Comparison of ENCODE assay signal across 36 cellular contexts in the genomic region with DNA sequence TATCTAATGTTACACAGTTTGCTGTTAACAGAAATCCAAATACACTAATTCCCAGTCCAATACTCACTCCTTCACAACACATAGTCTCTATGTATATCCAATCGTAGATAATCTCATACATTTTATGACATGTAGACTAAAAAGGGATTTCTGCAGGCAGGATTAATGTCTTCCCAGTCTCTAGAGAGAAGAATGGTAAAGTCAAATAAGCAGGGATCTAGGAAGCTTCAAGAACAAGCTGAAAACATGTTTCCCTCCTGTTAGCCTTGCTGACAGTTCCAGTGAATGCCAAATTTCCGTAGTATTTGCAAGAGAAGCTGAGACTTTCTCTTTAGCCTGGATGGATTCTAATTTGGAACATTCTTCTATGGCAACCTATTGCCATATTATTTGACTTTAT.
"Had no signal": no experiment of that assay in that cellular context is flagged by ENCODE, and none has a peak within 500 bp of the region (broad histone marks: within the 10 kb centered on the region; RNA-seq: fewer than 3 reads in every experiment).

No MANE protein-coding gene starts in this region.

- H3K4me3 Mint-ChIP-seq: activated B cell treated with CpG ODN at 0.5 μM for 24 hours; activated CD4-positive, alpha-beta memory T cell treated with anti-CD3 and anti-CD28 coated beads for 36 hours; activated CD4-positive, alpha-beta T cell treated with anti-CD3 and anti-CD28 coated beads, Interleukin-2, amount 10 ng/mL, durations not matched to agents 24 days and 14 days; activated CD8-positive, alpha-beta T cell treated with anti-CD3 and anti-CD28 coated beads for 36 hours; activated naive CD4-positive, alpha-beta T cell treated with anti-CD3 and anti-CD28 coated beads for 36 hours; activated naive CD8-positive, alpha-beta T cell treated with anti-CD3 and anti-CD28 coated beads for 36 hours; activated T-cell treated with anti-CD3 and anti-CD28 coated beads, Interleukin-2, amount 50 U/mL, for 4 hours; activated T-cell treated with anti-CD3 and anti-CD28 coated beads, Interleukin-2, amount 50 U/mL, for 72 hours; activated T-helper 1 cell treated with anti-CD3 and anti-CD28 coated beads, Interleukin-12 subunit alpha, Interleukin-12 subunit beta, Interleukin-2, Interleukin-4 antibody, amounts not matched to agents 30 ng/mL and 10 ng/mL and 1 ng/mL, durations not matched to agents 14 hours and 24 hours and 36 hours; activated T-helper 17 cell treated with anti-CD3 and anti-CD28 coated beads, Interleukin-2, amount 50 U/mL, for 72 hours; T-helper 1 cell treated with Interleukin-12 subunit alpha and Interleukin-12 subunit beta and Interleukin-4 antibody, amounts not matched to agents 30 μg/mL and 1 μg/mL, for 36 hours; T-helper 2 cell treated with Interferon-gamma antibody and Interleukin-4, amounts not matched to agents 5 μg/mL and 100 μg/mL, for 36 hours had no signal

- DNase-seq: activated B cell treated with CpG ODN at 0.5 μM for 24 hours; activated CD4-positive, alpha-beta memory T cell treated with anti-CD3 and anti-CD28 coated beads for 36 hours; activated CD4-positive, alpha-beta T cell treated with anti-CD3 and anti-CD28 coated beads for 4 hours; activated CD4-positive, alpha-beta T cell treated with anti-CD3 and anti-CD28 coated beads, Interleukin-2, amount 10 ng/mL, durations not matched to agents 24 days and 14 days; activated CD4-positive, alpha-beta T cell treated with anti-CD3 and anti-CD28 coated beads, Interleukin-2, amount 50 U/mL, for 1 hour; activated CD4-positive, alpha-beta T cell treated with anti-CD3 and anti-CD28 coated beads, Interleukin-2, amount 50 U/mL, for 4 hours; activated CD4-positive, CD25-positive, alpha-beta regulatory T cell treated with anti-CD3 and anti-CD28 coated beads, Interleukin-2, amount 50 U/mL, for 72 hours; activated CD8-positive, alpha-beta memory T cell treated with anti-CD3 and anti-CD28 coated beads, Interleukin-2, amount 50 U/mL, for 4 hours; activated CD8-positive, alpha-beta T cell treated with anti-CD3 and anti-CD28 coated beads for 36 hours; activated effector memory CD4-positive, alpha-beta T cell treated with anti-CD3 and anti-CD28 coated beads, Interleukin-2, amount 50 U/mL, for 16 hours; activated gamma-delta T cell treated with Interleukin-2 at 50 U/mL for 16 hours; activated naive CD4-positive, alpha-beta T cell; activated naive CD4-positive, alpha-beta T cell treated with anti-CD3 and anti-CD28 coated beads for 36 hours; activated naive CD4-positive, alpha-beta T cell treated with anti-CD3 and anti-CD28 coated beads, Interleukin-2, amount 50 U/mL, for 16 hours; activated naive CD8-positive, alpha-beta T cell treated with anti-CD3 and anti-CD28 coated beads for 36 hours; activated T-cell treated with anti-CD3 and anti-CD28 coated beads for 4 hours; activated T-cell treated with anti-CD3 and anti-CD28 coated beads, Interleukin-2, amount 50 U/mL, for 1 hour; activated T-cell treated with anti-CD3 and anti-CD28 coated beads, Interleukin-2, amount 50 U/mL, for 4 hours; activated T-cell treated with anti-CD3 and anti-CD28 coated beads, Interleukin-2, amount 50 U/mL, for 72 hours; adrenal gland; amniotic stem cell; aorta; body of pancreas; brain microvascular endothelial cell; central memory CD4-positive, alpha-beta T cell; T-helper 2 cell; T-helper 9 cell had no signal

- FAIRE-seq: astrocyte, TTC549 had no signal

- H3K27ac Mint-ChIP-seq: activated B cell treated with CpG ODN at 0.5 μM for 24 hours; activated CD4-positive, alpha-beta memory T cell treated with anti-CD3 and anti-CD28 coated beads for 36 hours; activated CD4-positive, alpha-beta T cell treated with anti-CD3 and anti-CD28 coated beads, Interleukin-2, amount 10 ng/mL, durations not matched to agents 24 days and 14 days; activated CD8-positive, alpha-beta T cell treated with anti-CD3 and anti-CD28 coated beads for 36 hours; activated naive CD4-positive, alpha-beta T cell treated with anti-CD3 and anti-CD28 coated beads for 36 hours; activated naive CD4-positive, alpha-beta T cell treated with anti-CD3 and anti-CD28 coated beads, Interleukin-2, amount 50 U/mL, for 72 hours; activated naive CD8-positive, alpha-beta T cell treated with anti-CD3 and anti-CD28 coated beads for 36 hours; activated T-cell treated with anti-CD3 and anti-CD28 coated beads, Interleukin-2, amount 50 U/mL, for 72 hours; activated T-helper 1 cell treated with anti-CD3 and anti-CD28 coated beads, Interleukin-12 subunit alpha, Interleukin-12 subunit beta, Interleukin-2, Interleukin-4 antibody, amounts not matched to agents 30 ng/mL and 10 ng/mL and 1 ng/mL, durations not matched to agents 14 hours and 24 hours and 36 hours; activated T-helper 17 cell treated with anti-CD3 and anti-CD28 coated beads, Interleukin-2, amount 50 U/mL, for 72 hours; T-helper 1 cell treated with Interleukin-12 subunit alpha and Interleukin-12 subunit beta and Interleukin-4 antibody, amounts not matched to agents 30 μg/mL and 1 μg/mL, for 36 hours; T-helper 2 cell treated with Interferon-gamma antibody and Interleukin-4, amounts not matched to agents 5 μg/mL and 100 μg/mL, for 36 hours had no signal

- H3K4me1 ChIP-seq: adrenal gland, body of pancreas, breast epithelium had no signal

- H3K27me3 Mint-ChIP-seq: activated B cell treated with CpG ODN at 0.5 μM for 24 hours; activated CD4-positive, alpha-beta memory T cell treated with anti-CD3 and anti-CD28 coated beads for 36 hours; activated CD4-positive, alpha-beta T cell treated with anti-CD3 and anti-CD28 coated beads, Interleukin-2, amount 10 ng/mL, durations not matched to agents 24 days and 14 days; activated CD8-positive, alpha-beta T cell treated with anti-CD3 and anti-CD28 coated beads for 36 hours; activated naive CD8-positive, alpha-beta T cell treated with anti-CD3 and anti-CD28 coated beads for 36 hours; activated T-helper 17 cell treated with anti-CD3 and anti-CD28 coated beads, Interleukin-2, amount 50 U/mL, for 72 hours had no signal

- H3K4me3 ChIP-seq: adrenal gland, body of pancreas, breast epithelium had no signal

- H3K27ac ChIP-seq: adrenal gland, body of pancreas, brain microvascular endothelial cell, breast epithelium, VCaP had no signal

- H3K9me3 ChIP-seq: adrenal gland, body of pancreas, breast epithelium had no signal

- H3K36me3 ChIP-seq: adrenal gland, brain microvascular endothelial cell, breast epithelium had no signal

- H3K27me3 ChIP-seq: adrenal gland, body of pancreas, brain microvascular endothelial cell, breast epithelium had no signal

- H3K36me3 Mint-ChIP-seq: activated CD4-positive, alpha-beta memory T cell treated with anti-CD3 and anti-CD28 coated beads for 36 hours; activated naive CD4-positive, alpha-beta T cell treated with anti-CD3 and anti-CD28 coated beads, Interleukin-2, amount 50 U/mL, for 72 hours; activated naive CD8-positive, alpha-beta T cell treated with anti-CD3 and anti-CD28 coated beads for 36 hours had no signal

- H3K4me1 Mint-ChIP-seq: activated B cell treated with CpG ODN at 0.5 μM for 24 hours; activated CD4-positive, alpha-beta T cell treated with anti-CD3 and anti-CD28 coated beads, Interleukin-2, amount 10 ng/mL, durations not matched to agents 24 days and 14 days; activated naive CD8-positive, alpha-beta T cell treated with anti-CD3 and anti-CD28 coated beads for 36 hours; activated T-helper 17 cell treated with anti-CD3 and anti-CD28 coated beads, Interleukin-2, amount 50 U/mL, for 72 hours had no signal

- H3K9me3 Mint-ChIP-seq: activated CD4-positive, alpha-beta memory T cell treated with anti-CD3 and anti-CD28 coated beads for 36 hours; activated CD4-positive, alpha-beta T cell treated with anti-CD3 and anti-CD28 coated beads, Interleukin-2, amount 10 ng/mL, durations not matched to agents 24 days and 14 days; activated naive CD8-positive, alpha-beta T cell treated with anti-CD3 and anti-CD28 coated beads for 36 hours; activated T-helper 1 cell treated with anti-CD3 and anti-CD28 coated beads, Interleukin-12 subunit alpha, Interleukin-12 subunit beta, Interleukin-2, Interleukin-4 antibody, amounts not matched to agents 30 ng/mL and 10 ng/mL and 1 ng/mL, durations not matched to agents 14 hours and 24 hours and 36 hours; activated T-helper 17 cell treated with anti-CD3 and anti-CD28 coated beads, Interleukin-2, amount 50 U/mL, for 72 hours; T-helper 1 cell treated with Interleukin-12 subunit alpha and Interleukin-12 subunit beta and Interleukin-4 antibody, amounts not matched to agents 30 μg/mL and 1 μg/mL, for 36 hours had no signal
